In genomic region chr7:15686957-15687644, GRCh38 we compare ENCODE assay signal across 12 cellular contexts. TPM values are rescaled to one million over a fixed set of nuclear protein-coding genes. Genes with fewer than 3 reads are reported as not detected.
A peak's percentile ranks its signal among the peaks of the same experiment; 100 is the strongest.
DNase-seq lines count a peak whose midpoint lies in the region; ATAC-seq and TF ChIP-seq lines count a peak whose summit lies in the region.
"Had no signal": no experiment of that assay in that cellular context is flagged by ENCODE, and none has a peak within 500 bp of the region (broad histone marks: within the 10 kb centered on the region; RNA-seq: fewer than 3 reads in every experiment).

No MANE protein-coding gene starts in this region.

- POLR2A ChIA-PET in Caco-2 (lab: Charles Lee) = interaction anchor here (0.6 kb wide), 1 partner anchor 1269 kb away, joined by 3 read pairs; no protein-coding TSS in a partner anchor
- POLR2A ChIA-PET in WTC11 (lab: Charles Lee) = no interaction called here
- POLR2A ChIA-PET in A673 (lab: Charles Lee; ENCODE audit: low non-redundant PET) = no interaction called here

- H3K4me1 ChIP-seq in Caco-2 (no peaks in the 10 kb centered on the region; the same call in none of the 2 replicates), psoas muscle (no peaks in the 10 kb centered on the region), A673 (ENCODE audit: insufficient read depth, low read length, poor library complexity, severe bottlenecking) (peaks cover 6% of the 10 kb centered on the region)
- H3K4me1 ChIP-seq: prostate gland had no signal

- H3K9me3 ChIP-seq in Caco-2 = no peaks in the 10 kb centered on the region
- no peaks in the 10 kb centered on the region for H3K9me3 ChIP-seq in psoas muscle
- H3K9me3 ChIP-seq in A673 (ENCODE audit: low read depth, low read length, poor library complexity, severe bottlenecking) = no peaks in the 10 kb centered on the region
- H3K9me3 ChIP-seq: prostate gland had no signal

- H3K27ac ChIP-seq in psoas muscle (peak overlapping the region; percentile 76), A673 (ENCODE audit: low read depth, low read length, poor library complexity, severe bottlenecking) (no peak overlapping the region)
- H3K27ac ChIP-seq: prostate gland had no signal

- H3K4me1 Mint-ChIP-seq in Caco-2 (ENCODE audit: low read depth, unreplicated experiment) = peaks cover 10% of the 10 kb centered on the region
- peaks cover 45% of the 10 kb centered on the region for H3K4me1 Mint-ChIP-seq in WTC11

- H3K27me3 ChIP-seq in Caco-2 (replicated peaks; ENCODE audit: control insufficient read depth, insufficient read depth, low read length) = peaks cover 12% of the 10 kb centered on the region
- peaks cover 0 to 37% (median 12%) of the 10 kb centered on the region in 3 donors for H3K27me3 ChIP-seq in psoas muscle (ENCODE audit: insufficient read depth in 3 of 3, low read length in 2 of 3)
- H3K27me3 ChIP-seq in A673 (replicated peaks; ENCODE audit: insufficient read depth, low read depth, low read length, poor library complexity) = peaks cover 100% of the 10 kb centered on the region

- intact Hi-C loops in Caco-2 (cut with micrococcal nuclease; ENCODE audit: unreplicated experiment) = loop anchor here (5.0 kb wide), 1 partner anchor 385 kb away; no protein-coding TSS in a partner anchor
- intact Hi-C loops in psoas muscle (cut with DNase I) = loop anchor here (2.0 to 10.0 kb wide), 3 partner anchors 130 to 384 kb away; no protein-coding TSS in a partner anchor
- intact Hi-C loops in A673 (cut with micrococcal nuclease; ENCODE audit: unreplicated experiment) = no loop called here

- H3K36me3 Mint-ChIP-seq in Caco-2 (ENCODE audit: insufficient read depth, unreplicated experiment) (no peaks in the 10 kb centered on the region), WTC11 (no peaks in the 10 kb centered on the region)

- no peak for TF ChIP-seq CTCF in Caco-2 (IDR thresholded peaks at IDR 0.05; ENCODE audit: insufficient read depth in 1 of 2, low read depth in 1 of 2, low read length in 1 of 2, severe bottlenecking in 1 of 2, unreplicated experiment in 1 of 2)
- TF ChIP-seq CTCF in WTC11 (IDR thresholded peaks at IDR 0.05) = no peak
- TF ChIP-seq CTCF in psoas muscle (IDR thresholded peaks at IDR 0.05) = no peak
- no peak for TF ChIP-seq CTCF in A673 (conservative IDR thresholded peaks at IDR 0.05; ENCODE audit: low read depth, low read length)

- peak overlapping the region; percentile 71 for H3K4me3 Mint-ChIP-seq in Caco-2 (ENCODE audit: unreplicated experiment)
- peak overlapping the region; percentile 81 for H3K4me3 Mint-ChIP-seq in WTC11

- BruUV-seq in Caco-2 (replicated peaks; lab: Mats Ljungman, UMichigan) (no TSS peak), A673 (replicated peaks; lab: Mats Ljungman, UMichigan) (no TSS peak)

- no peaks in the 10 kb centered on the region for H3K9me3 Mint-ChIP-seq in Caco-2 (ENCODE audit: unreplicated experiment)
- no peaks in the 10 kb centered on the region for H3K9me3 Mint-ChIP-seq in WTC11

- H3K4me3 ChIP-seq in Caco-2 (ENCODE audit: low read depth, low read length) (peak overlapping the region; percentile 19; the same call in 1 of the 2 replicates), psoas muscle (peak overlapping the region; percentile 71), A673 (ENCODE audit: low read depth, low read length, poor library complexity, severe bottlenecking) (no peak overlapping the region)

- H3K27ac Mint-ChIP-seq in Caco-2 (ENCODE audit: unreplicated experiment) = no peak overlapping the region
- no peak overlapping the region for H3K27ac Mint-ChIP-seq in WTC11

- H3K36me3 ChIP-seq in Caco-2 (ENCODE audit: control insufficient read depth, insufficient read depth, low read length) (no peaks in the 10 kb centered on the region), psoas muscle (ENCODE audit: insufficient read depth in 1 of 2, low read depth in 1 of 2) (no peaks in the 10 kb centered on the region), A673 (ENCODE audit: insufficient read depth, low read length, poor library complexity, severe bottlenecking) (no peaks in the 10 kb centered on the region)
- H3K36me3 ChIP-seq: prostate gland had no signal

- no peak for ATAC-seq in WTC11
- ATAC-seq in psoas muscle = peak in 1 of 4 donors; percentile 5
- ATAC-seq in HG03520 (IDR thresholded peaks at IDR 0.05; ENCODE audit: unreplicated experiment) = no peak
- ATAC-seq: stimulated activated naive CD8-positive, alpha-beta T cell treated with anti-CD3 and anti-CD28 coated beads, Interleukin-15, Interleukin-2, amounts not matched to agents 100 U/mL and 50 U/mL, for 24 hours had no signal

- CTCF ChIA-PET in Caco-2 (lab: Charles Lee) = interaction anchor here (1.9 kb wide), 1 partner anchor 34 kb away, joined by 6 read pairs; no protein-coding TSS in a partner anchor
- CTCF ChIA-PET in WTC11 (lab: Charles Lee) = interaction anchor here (0.6 to 3.1 kb wide), 5 partner anchors 8 to 618 kb away, joined by 3 to 21 read pairs (median 3); no protein-coding TSS in a partner anchor
- CTCF ChIA-PET in A673 (lab: Charles Lee) = no interaction called here

- DNase-seq in Caco-2 (no peak), WTC11 (ENCODE audit: low spot score) (peak; percentile 19), hepatic stellate cell (ENCODE audit: low spot score) (peak; percentile 11), psoas muscle (no peak), Ammon's horn (ENCODE audit: low spot score) (no peak), amniotic stem cell (lab: John Stamatoyannopoulos, UW) (no peak), A673 (ENCODE audit: low spot score) (no peak)
- DNase-seq: COR-L47; stimulated activated naive CD8-positive, alpha-beta T cell treated with anti-CD3 and anti-CD28 coated beads, Interleukin-15, Interleukin-2, amounts not matched to agents 100 U/mL and 50 U/mL, for 24 hours had no signal

- H3K27me3 Mint-ChIP-seq in Caco-2 (ENCODE audit: insufficient read depth, unreplicated experiment) (peaks cover 33% of the 10 kb centered on the region), WTC11 (ENCODE audit: low read depth) (peaks cover 53% of the 10 kb centered on the region)

- 2 to 4% (median 3%) methylated on average over 32 of the region's 32 CpGs for WGBS in psoas muscle, 3 donors

TF ChIP-seq in WTC11, 78 proteins besides CTCF, POLR2A, EP300 and RAD21 (continues in another document):
- TF ChIP-seq ZNF232 (CRISPR knock-in tag; IDR thresholded peaks at IDR 0.05) = no peak
- no peak for TF ChIP-seq GTF2I (CRISPR knock-in tag; conservative IDR thresholded peaks at IDR 0.05)
- TF ChIP-seq ATF2 (CRISPR knock-in tag; IDR thresholded peaks at IDR 0.05; ENCODE audit: borderline replicate concordance, low read depth) = no peak
- no peak for TF ChIP-seq PREB (CRISPR knock-in tag; IDR thresholded peaks at IDR 0.05; ENCODE audit: borderline replicate concordance)
- TF ChIP-seq, protein P1, sequence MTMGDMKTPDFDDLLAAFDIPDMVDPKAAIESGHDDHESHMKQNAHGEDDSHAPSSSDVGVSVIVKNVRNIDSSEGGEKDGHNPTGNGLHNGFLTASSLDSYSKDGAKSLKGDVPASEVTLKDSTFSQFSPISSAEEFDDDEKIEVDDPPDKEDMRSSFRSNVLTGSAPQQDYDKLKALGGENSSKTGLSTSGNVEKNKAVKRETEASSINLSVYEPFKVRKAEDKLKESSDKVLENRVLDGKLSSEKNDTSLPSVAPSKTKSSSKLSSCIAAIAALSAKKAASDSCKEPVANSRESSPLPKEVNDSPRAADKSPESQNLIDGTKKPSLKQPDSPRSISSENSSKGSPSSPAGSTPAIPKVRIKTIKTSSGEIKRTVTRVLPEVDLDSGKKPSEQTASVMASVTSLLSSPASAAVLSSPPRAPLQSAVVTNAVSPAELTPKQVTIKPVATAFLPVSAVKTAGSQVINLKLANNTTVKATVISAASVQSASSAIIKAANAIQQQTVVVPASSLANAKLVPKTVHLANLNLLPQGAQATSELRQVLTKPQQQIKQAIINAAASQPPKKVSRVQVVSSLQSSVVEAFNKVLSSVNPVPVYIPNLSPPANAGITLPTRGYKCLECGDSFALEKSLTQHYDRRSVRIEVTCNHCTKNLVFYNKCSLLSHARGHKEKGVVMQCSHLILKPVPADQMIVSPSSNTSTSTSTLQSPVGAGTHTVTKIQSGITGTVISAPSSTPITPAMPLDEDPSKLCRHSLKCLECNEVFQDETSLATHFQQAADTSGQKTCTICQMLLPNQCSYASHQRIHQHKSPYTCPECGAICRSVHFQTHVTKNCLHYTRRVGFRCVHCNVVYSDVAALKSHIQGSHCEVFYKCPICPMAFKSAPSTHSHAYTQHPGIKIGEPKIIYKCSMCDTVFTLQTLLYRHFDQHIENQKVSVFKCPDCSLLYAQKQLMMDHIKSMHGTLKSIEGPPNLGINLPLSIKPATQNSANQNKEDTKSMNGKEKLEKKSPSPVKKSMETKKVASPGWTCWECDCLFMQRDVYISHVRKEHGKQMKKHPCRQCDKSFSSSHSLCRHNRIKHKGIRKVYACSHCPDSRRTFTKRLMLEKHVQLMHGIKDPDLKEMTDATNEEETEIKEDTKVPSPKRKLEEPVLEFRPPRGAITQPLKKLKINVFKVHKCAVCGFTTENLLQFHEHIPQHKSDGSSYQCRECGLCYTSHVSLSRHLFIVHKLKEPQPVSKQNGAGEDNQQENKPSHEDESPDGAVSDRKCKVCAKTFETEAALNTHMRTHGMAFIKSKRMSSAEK (CRISPR knock-in tag; IDR thresholded peaks at IDR 0.05; ENCODE audit: borderline replicate concordance) = no peak
- TF ChIP-seq TCF7 (CRISPR knock-in tag; IDR thresholded peaks at IDR 0.05; ENCODE audit: low read depth) = no peak

RNA-seq across cellular contexts. Expression of gene MEOX2, which starts 0.6 kb away (rescaled TPM):
- total RNA-seq in Caco-2 (2022) (not detected in 2 replicates), WTC11 (2021) (0.07 to 0.16 TPM (median 0.14 TPM) in 3 replicates), psoas muscle (1 to 10 TPM; 3.8 to 6.9 (median 5.3) TPM), A673 (2021) (not detected in 2 replicates)
- polyA plus RNA-seq in psoas muscle = 1 to 10 TPM; 3.1 to 4.0 (median 3.7) TPM
- total RNA-seq: SK-MEL-5 had no signal

Comparison
In these comparisons a context has a peak if more than half of its experiments do, and no peak if none do; other contexts are left out.
1. DNase-seq: peak in WTC11 (single experiment) and hepatic stellate cell (single experiment); none in Caco-2 (0 of 2), psoas muscle (0 of 2), Ammon's horn (single experiment), amniotic stem cell (single experiment) and A673 (single experiment).